13 cellular contexts compared by ENCODE assay signal in genomic region chr15:51200791-51201190, GRCh38.
DNase-seq lines count a peak whose midpoint lies in the region; ATAC-seq and TF ChIP-seq lines count a peak whose summit lies in the region.
"Had no signal": no experiment of that assay in that cellular context is flagged by ENCODE, and none has a peak within 500 bp of the region (broad histone marks: within the 10 kb centered on the region; RNA-seq: fewer than 3 reads in every experiment).

No MANE protein-coding gene starts in this region.

- no peak overlapping the region for H3K4me2 ChIP-seq in SK-N-SH
- H3K4me2 ChIP-seq in mesenchymal stem cell (ENCODE audit: low read length, poor library complexity, severe bottlenecking) = no peak overlapping the region
- H3K4me2 ChIP-seq: BLaER1 treated with 17β-estradiol and CSF1 and Interleukin-3, amounts not matched to agents 10 nM and 100 nM had no signal

- no peaks in the 10 kb centered on the region for H3K9me2 ChIP-seq in SK-N-SH

- H3K9ac ChIP-seq in SK-N-SH = no peak overlapping the region
- H3K9ac ChIP-seq in mesenchymal stem cell (ENCODE audit: low read length) = peak overlapping the region; percentile 12
- H3K9ac ChIP-seq: BLaER1 treated with 17β-estradiol and CSF1 and Interleukin-3, amounts not matched to agents 10 nM and 100 nM had no signal

- no peak overlapping the region for H2BK15ac ChIP-seq in mesenchymal stem cell (ENCODE audit: low read depth, poor library complexity, severe bottlenecking)

- H3K79me2 ChIP-seq in SK-N-SH (ENCODE audit: insufficient read depth) = no peaks in the 10 kb centered on the region

- H3K4me1 Mint-ChIP-seq in T-helper 2 cell treated with Interferon-gamma antibody and Interleukin-4, amounts not matched to agents 5 μg/mL and 100 μg/mL, for 36 hours (ENCODE audit: low read depth) = no peaks in the 10 kb centered on the region
- H3K4me1 Mint-ChIP-seq: CD4-positive, CD25-positive, alpha-beta regulatory T cell had no signal

- no peak overlapping the region for H3K23ac ChIP-seq in mesenchymal stem cell (ENCODE audit: low read length in 2 of 2)

- no peak for TF ChIP-seq EP300 in SK-N-SH (IDR thresholded peaks at IDR 0.05; ENCODE audit: borderline replicate concordance in 1 of 2, low read depth in 1 of 2, low read length in 1 of 2)

- H3K4ac ChIP-seq in mesenchymal stem cell (ENCODE audit: low read depth in 1 of 2, low read length in 2 of 2) = no peak overlapping the region

- H3K14ac ChIP-seq in mesenchymal stem cell (ENCODE audit: low read length in 2 of 2) = no peak overlapping the region

- POLR2A ChIA-PET in SK-N-SH (lab: Yijun Ruan, JAX) = no interaction called here

- DNase-seq in SK-N-SH (no peak), RPMI7951 (ENCODE audit: low read depth) (peak; percentile 46), fibroblast of gingiva (ENCODE audit: low read depth) (peak; percentile 67), mesenchymal stem cell (no peak), activated T-cell treated with anti-CD3 and anti-CD28 coated beads for 4 hours (no peak), glomerular visceral epithelial cell (ENCODE audit: extremely low spot score) (no peak)
- DNase-seq in T-helper 2 cell treated with Interferon-gamma antibody and Interleukin-4, amounts not matched to agents 5 μg/mL and 100 μg/mL, for 36 hours (ENCODE audit: low spot score) = no peak
- DNase-seq: CD4-positive, CD25-positive, alpha-beta regulatory T cell; DMS53; GF-D8 had no signal

- no peak overlapping the region for H2AK5ac ChIP-seq in mesenchymal stem cell (ENCODE audit: low read length, severe bottlenecking)

- no peak for TF ChIP-seq RAD21 in SK-N-SH (IDR thresholded peaks at IDR 0.05; ENCODE audit: low read length)

- H3K4me1 ChIP-seq in SK-N-SH (ENCODE audit: control insufficient read depth in 1 of 2, insufficient read depth in 2 of 2, low read depth in 1 of 2, low read length in 1 of 2) (no peaks in the 10 kb centered on the region; a peak in 1 of 4 replicates), mesenchymal stem cell (ENCODE audit: control insufficient read depth, insufficient read depth, low read depth, low read length) (no peaks in the 10 kb centered on the region)

- H3F3A ChIP-seq in SK-N-SH (replicated peaks; ENCODE audit: insufficient read depth) = peaks cover 4% of the 10 kb centered on the region

- H3K27me3 Mint-ChIP-seq in T-helper 2 cell treated with Interferon-gamma antibody and Interleukin-4, amounts not matched to agents 5 μg/mL and 100 μg/mL, for 36 hours (ENCODE audit: low read depth) = peaks cover 18% of the 10 kb centered on the region

- H3K9me3 ChIP-seq in SK-N-SH (no peaks in the 10 kb centered on the region), mesenchymal stem cell (ENCODE audit: control insufficient read depth, low read length) (no peaks in the 10 kb centered on the region)
- H3K9me3 ChIP-seq: BLaER1 treated with 17β-estradiol and CSF1 and Interleukin-3, amounts not matched to agents 10 nM and 100 nM had no signal

- WGBS in SK-N-SH (ENCODE audit: low lambda C conversion rate) = 18% methylated on average over 3 of the region's 3 CpGs
- WGBS in mesenchymal stem cell = 70% methylated on average over 3 of the region's 3 CpGs

- no peak for ATAC-seq in SK-N-SH treated with all-trans-retinoic acid at 6 μM for 48 hours

- H2BK120ac ChIP-seq in mesenchymal stem cell (ENCODE audit: low read depth, low read length) = no peak overlapping the region

- no peak overlapping the region for H3K4me3 Mint-ChIP-seq in T-helper 2 cell treated with Interferon-gamma antibody and Interleukin-4, amounts not matched to agents 5 μg/mL and 100 μg/mL, for 36 hours
- H3K4me3 Mint-ChIP-seq: CD4-positive, CD25-positive, alpha-beta regulatory T cell had no signal

- CTCF ChIA-PET in SK-N-SH (lab: Yijun Ruan, JAX) = interaction anchor here (0.6 to 5.9 kb wide), 2 partner anchors 16 to 38 kb away, joined by 3 to 37 read pairs; no protein-coding TSS in a partner anchor

- H2BK12ac ChIP-seq in mesenchymal stem cell (ENCODE audit: low read length in 2 of 2) = no peak overlapping the region

- H3K27ac ChIP-seq in SK-N-SH (ENCODE audit: low read depth in 2 of 2, low read length in 1 of 2) = no peak overlapping the region
- no peak overlapping the region for H3K27ac ChIP-seq in mesenchymal stem cell (ENCODE audit: low read length, poor library complexity, severe bottlenecking)
- H3K27ac ChIP-seq: 22Rv1; BLaER1 treated with 17β-estradiol and CSF1 and Interleukin-3, amounts not matched to agents 10 nM and 100 nM had no signal

- H3K79me1 ChIP-seq in mesenchymal stem cell (replicated peaks; ENCODE audit: low read length, poor library complexity, severe bottlenecking) = no peaks in the 10 kb centered on the region

- no peak overlapping the region for H4K91ac ChIP-seq in mesenchymal stem cell (ENCODE audit: low read length)

- no peaks in the 10 kb centered on the region for H3K36me3 Mint-ChIP-seq in T-helper 2 cell treated with Interferon-gamma antibody and Interleukin-4, amounts not matched to agents 5 μg/mL and 100 μg/mL, for 36 hours (ENCODE audit: low read depth)
- H3K36me3 Mint-ChIP-seq: CD4-positive, CD25-positive, alpha-beta regulatory T cell had no signal

- H2AFZ ChIP-seq in SK-N-SH (ENCODE audit: low read depth) (no peak overlapping the region), mesenchymal stem cell (ENCODE audit: low read depth, low read length) (no peak overlapping the region)

- no peaks in the 10 kb centered on the region for H3K9me3 Mint-ChIP-seq in T-helper 2 cell treated with Interferon-gamma antibody and Interleukin-4, amounts not matched to agents 5 μg/mL and 100 μg/mL, for 36 hours
- H3K9me3 Mint-ChIP-seq: CD4-positive, CD25-positive, alpha-beta regulatory T cell had no signal

- TF ChIP-seq CTCF in SK-N-SH (IDR thresholded peaks at IDR 0.05) = no peak

- H3K27ac Mint-ChIP-seq in T-helper 2 cell treated with Interferon-gamma antibody and Interleukin-4, amounts not matched to agents 5 μg/mL and 100 μg/mL, for 36 hours = no peak overlapping the region
- H3K27ac Mint-ChIP-seq: CD4-positive, CD25-positive, alpha-beta regulatory T cell had no signal

- no peak overlapping the region for H3K18ac ChIP-seq in mesenchymal stem cell (ENCODE audit: low read depth in 1 of 2, low read length in 2 of 2)

- H3K27me3 ChIP-seq in SK-N-SH (ENCODE audit: insufficient read depth) (peaks cover 5% of the 10 kb centered on the region; the same call in 1 of the 2 replicates), mesenchymal stem cell (ENCODE audit: control insufficient read depth in 1 of 2, insufficient read depth in 1 of 2, low read length in 2 of 2) (peaks cover 0 to 57% of the 10 kb centered on the region in 2 experiments)
- H3K27me3 ChIP-seq: BLaER1 treated with 17β-estradiol and CSF1 and Interleukin-3, amounts not matched to agents 10 nM and 100 nM had no signal

- no peak overlapping the region for H2BK5ac ChIP-seq in mesenchymal stem cell (ENCODE audit: low read depth, low read length, poor library complexity, severe bottlenecking)

- no peaks in the 10 kb centered on the region for H4K20me1 ChIP-seq in SK-N-SH (ENCODE audit: insufficient read depth)
- H4K20me1 ChIP-seq: BLaER1 treated with 17β-estradiol and CSF1 and Interleukin-3, amounts not matched to agents 10 nM and 100 nM had no signal

- H3K4me3 ChIP-seq in SK-N-SH (ENCODE audit: low read depth in 2 of 2, low read length in 1 of 2) (no peak overlapping the region), mesenchymal stem cell (ENCODE audit: insufficient read depth in 1 of 2, low read depth in 1 of 2, low read length in 2 of 2) (no peak overlapping the region)
- H3K4me3 ChIP-seq: BLaER1 treated with 17β-estradiol and CSF1 and Interleukin-3, amounts not matched to agents 10 nM and 100 nM had no signal

- no peaks in the 10 kb centered on the region for H3K36me3 ChIP-seq in SK-N-SH (replicated peaks in 1 of 2; ENCODE audit: control insufficient read depth in 1 of 2, insufficient read depth in 2 of 2, low read length in 1 of 2)
- no peaks in the 10 kb centered on the region for H3K36me3 ChIP-seq in mesenchymal stem cell (ENCODE audit: control insufficient read depth in 1 of 2, insufficient read depth in 2 of 2, low read depth in 1 of 2, low read length in 2 of 2)
- H3K36me3 ChIP-seq: BLaER1 treated with 17β-estradiol and CSF1 and Interleukin-3, amounts not matched to agents 10 nM and 100 nM had no signal

- no peak overlapping the region for H4K8ac ChIP-seq in mesenchymal stem cell (ENCODE audit: low read length)

TF ChIP-seq in SK-N-SH treated with all-trans-retinoic acid at 6 μM for 48 hours, 23 proteins besides CTCF, POLR2A, EP300 and RAD21 (continues in another document):
- no peak for TF ChIP-seq PATZ1 (CRISPR knock-in tag; IDR thresholded peaks at IDR 0.05; ENCODE audit: borderline replicate concordance)
- no peak for TF ChIP-seq SNAI2 (CRISPR knock-in tag; IDR thresholded peaks at IDR 0.05)

TF ChIP-seq in SK-N-SH, 30 proteins besides CTCF, POLR2A, EP300 and RAD21 (continues in another document):
- no peak for TF ChIP-seq MXI1 (IDR thresholded peaks at IDR 0.05; ENCODE audit: low read depth, low read length)
- TF ChIP-seq IRF3 (IDR thresholded peaks at IDR 0.05; ENCODE audit: low read depth, low read length) = no peak
- no peak for TF ChIP-seq PBX3 (IDR thresholded peaks at IDR 0.05)
- no peak for TF ChIP-seq TEAD4 (IDR thresholded peaks at IDR 0.05; ENCODE audit: borderline replicate concordance, insufficient read depth)

Comparison
In these comparisons a context has a peak if more than half of its experiments do, and no peak if none do; other contexts are left out.
1. DNase-seq: peak in RPMI7951 (single experiment) and fibroblast of gingiva (single experiment); none in SK-N-SH (single experiment), mesenchymal stem cell (single experiment), activated T-cell treated with anti-CD3 and anti-CD28 coated beads for 4 hours (single experiment), glomerular visceral epithelial cell (single experiment) and T-helper 2 cell treated with Interferon-gamma antibody and Interleukin-4, amounts not matched to agents 5 μg/mL and 100 μg/mL, for 36 hours (single experiment).